Comparison of ENCODE assay signal across 27 cellular contexts in genomic region chr1:30927448-30927847, GRCh38. TPM values are rescaled to one million over a fixed set of nuclear protein-coding genes. Genes with fewer than 3 reads are reported as not detected.
"Had no signal": no experiment of that assay in that cellular context is flagged by ENCODE, and none has a peak within 500 bp of the region (broad histone marks: within the 10 kb centered on the region; RNA-seq: fewer than 3 reads in every experiment).

No MANE protein-coding gene starts in this region.

- H3K27me3 Mint-ChIP-seq: stimulated activated naive CD8-positive, alpha-beta T cell treated with anti-CD3 and anti-CD28 coated beads, Interleukin-15, amount 100 ng/mL, for 72 hours had no signal

- H3K4me1 ChIP-seq: esophagus squamous epithelium, lower lobe of right lung, prostate gland, right atrium auricular region, suprapubic skin had no signal

- H3K9me3 Mint-ChIP-seq: naive thymus-derived CD8-positive, alpha-beta T cell; nephron progenitor cell; stimulated activated naive CD8-positive, alpha-beta T cell treated with anti-CD3 and anti-CD28 coated beads, Interleukin-15, amount 100 ng/mL, for 72 hours had no signal

- H3K9me3 ChIP-seq: esophagus squamous epithelium, heart right ventricle, left ventricle myocardium inferior, lower lobe of right lung, prostate gland, right atrium auricular region, suprapubic skin, transverse colon, vagina had no signal

- H3K27ac ChIP-seq: dorsolateral prefrontal cortex, esophagus squamous epithelium, heart right ventricle, left ventricle myocardium inferior, lower lobe of right lung, right atrium auricular region, suprapubic skin, vagina had no signal

- FAIRE-seq: islet of Langerhans had no signal

- H3K4me3 ChIP-seq: dorsolateral prefrontal cortex, esophagus squamous epithelium, heart right ventricle, left ventricle myocardium inferior, lower lobe of right lung, prostate gland, right atrium auricular region, smooth muscle cell, suprapubic skin, transverse colon, vagina had no signal

- ATAC-seq: heart right ventricle; left cardiac atrium; lower lobe of right lung; naive thymus-derived CD8-positive, alpha-beta T cell; sciatic nerve; stimulated activated naive CD8-positive, alpha-beta T cell treated with anti-CD3 and anti-CD28 coated beads, Interleukin-15, amount 100 ng/mL, for 72 hours had no signal

- H3K27ac Mint-ChIP-seq: naive thymus-derived CD8-positive, alpha-beta T cell; nephron progenitor cell; stimulated activated naive CD8-positive, alpha-beta T cell treated with anti-CD3 and anti-CD28 coated beads, Interleukin-15, amount 100 ng/mL, for 72 hours had no signal

- H3K27me3 ChIP-seq: dorsolateral prefrontal cortex, esophagus squamous epithelium, right atrium auricular region, suprapubic skin, transverse colon, vagina had no signal

- H3K36me3 ChIP-seq: prostate gland, right atrium auricular region had no signal

- H3K4me1 Mint-ChIP-seq: stimulated activated naive CD8-positive, alpha-beta T cell treated with anti-CD3 and anti-CD28 coated beads, Interleukin-15, amount 100 ng/mL, for 72 hours had no signal

- H3K4me2 ChIP-seq: smooth muscle cell had no signal

- DNase-seq: dorsolateral prefrontal cortex; effector CD4-positive, alpha-beta T cell; erythroblast; esophagus squamous epithelium; glutamatergic neuron; heart right ventricle; hippocampal formation; left cardiac atrium; left ventricle myocardium inferior; lower lobe of right lung; naive thymus-derived CD8-positive, alpha-beta T cell; nephron progenitor cell; nucleus accumbens; stimulated activated CD4-positive, alpha-beta T cell treated with anti-CD3 and anti-CD28 coated beads, Interleukin-12 subunit alpha, Interleukin-12 subunit beta, amount 100 ng/mL, for 4 hours; stimulated activated CD4-positive, alpha-beta T cell treated with anti-CD3 and anti-CD28 coated beads, Interleukin-1b, Interleukin-23, amount 100 ng/mL, for 48 hours; stimulated activated CD4-positive, alpha-beta T cell treated with anti-CD3 and anti-CD28 coated beads, Interleukin-4, amount 100 ng/mL, for 1 hour; stimulated activated CD8-positive, alpha-beta memory T cell treated with anti-CD3 and anti-CD28 coated beads, Interleukin-4, amount 100 ng/mL, for 48 hours; stimulated activated naive CD4-positive, alpha-beta T cell; stimulated activated naive CD8-positive, alpha-beta T cell treated with anti-CD3 and anti-CD28 coated beads, Interleukin-15, amount 100 ng/mL, for 72 hours; transverse colon had no signal

- H3K4me3 Mint-ChIP-seq: naive thymus-derived CD8-positive, alpha-beta T cell; nephron progenitor cell; stimulated activated naive CD8-positive, alpha-beta T cell treated with anti-CD3 and anti-CD28 coated beads, Interleukin-15, amount 100 ng/mL, for 72 hours had no signal

RNA-seq across cellular contexts. Expression of gene SDC3, which starts 18.9 kb away (rescaled TPM):
- polyA plus RNA-seq: naive thymus-derived CD8-positive, alpha-beta T cell had no signal
